1 cellular context compared by ENCODE assay signal in genomic region chr12:48602192-48602989, GRCh38.
TF ChIP-seq lines count a peak whose summit lies in the region.

No MANE protein-coding gene starts in this region.

TF ChIP-seq in H1, 55 proteins besides CTCF, POLR2A, EP300 and RAD21:
- TF ChIP-seq TEAD4 (IDR thresholded peaks at IDR 0.05; ENCODE audit: low read depth, low read length) (no peak), TBP (IDR thresholded peaks at IDR 0.05; ENCODE audit: low read depth, low read length) (0 out of 2 replicates have a peak, but pooled peaks have one; percentile 10)
